Comparison of ENCODE assay signal across 8 cellular contexts in the genomic region with DNA sequence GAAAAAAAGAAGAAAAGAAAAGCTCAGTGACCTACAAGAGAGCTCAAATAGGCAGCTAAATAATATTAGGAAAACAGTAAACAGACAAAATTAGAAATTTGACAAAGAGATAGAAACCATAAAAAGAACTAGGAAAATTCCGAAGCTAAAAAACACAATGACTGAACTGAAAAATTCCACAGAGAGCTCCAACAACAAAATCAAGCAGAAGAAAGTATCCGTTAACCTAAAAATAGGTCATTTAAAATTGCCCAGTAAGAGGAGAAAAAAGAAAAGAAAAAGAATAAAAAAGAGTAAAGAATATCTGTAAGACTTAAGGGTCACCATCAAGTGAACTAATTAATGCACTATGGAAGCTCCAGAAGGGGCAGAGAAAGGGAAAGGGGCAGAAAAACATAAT.
"Had no signal": no experiment of that assay in that cellular context is flagged by ENCODE, and none has a peak within 500 bp of the region (broad histone marks: within the 10 kb centered on the region; RNA-seq: fewer than 3 reads in every experiment).

No MANE protein-coding gene starts in this region.

- H3K4me1 ChIP-seq: HAP-1 had no signal

- H3K4me3 ChIP-seq: GM23248, HAP-1 had no signal

- H3K27me3 Mint-ChIP-seq: IgD-negative memory B cell had no signal

- H3K27ac Mint-ChIP-seq: IgD-negative memory B cell had no signal

- H3K9me3 ChIP-seq: HAP-1 had no signal

- FAIRE-seq: HTR-8/SVneo had no signal

- H3K27ac ChIP-seq: GM23248 had no signal

- H3K36me3 Mint-ChIP-seq: IgD-negative memory B cell had no signal

- ATAC-seq: HCT116 had no signal

- H3K36me3 ChIP-seq: HAP-1 had no signal

- DNase-seq: GM23248, GOT3, H7, KG1 had no signal
